Comparison of ENCODE assay signal across 21 cellular contexts in genomic region chr12:128381537-128381936, GRCh38.
DNase-seq lines count a peak whose midpoint lies in the region; FAIRE-seq lines count a peak whose summit lies in the region.
"Had no signal": no experiment of that assay in that cellular context is flagged by ENCODE, and none has a peak within 500 bp of the region (broad histone marks: within the 10 kb centered on the region; RNA-seq: fewer than 3 reads in every experiment).

No MANE protein-coding gene starts in this region.

- H3K4me1 Mint-ChIP-seq in activated naive CD4-positive, alpha-beta T cell treated with anti-CD3 and anti-CD28 coated beads, Interleukin-2, amount 10 ng/mL, durations not matched to agents 7 days and 5 days: no peaks in the 10 kb centered on the region
- H3K4me1 Mint-ChIP-seq: IgD-negative memory B cell, memory B cell had no signal

- H3K27ac Mint-ChIP-seq in activated naive CD4-positive, alpha-beta T cell treated with anti-CD3 and anti-CD28 coated beads, Interleukin-2, amount 10 ng/mL, durations not matched to agents 7 days and 5 days: no peak overlapping the region
- H3K27ac Mint-ChIP-seq: memory B cell; T-helper 1 cell treated with Interleukin-12 subunit alpha and Interleukin-12 subunit beta and Interleukin-4 antibody, amounts not matched to agents 30 μg/mL and 1 μg/mL, for 36 hours had no signal

- no peaks in the 10 kb centered on the region for H3K27me3 Mint-ChIP-seq in activated naive CD4-positive, alpha-beta T cell treated with anti-CD3 and anti-CD28 coated beads, Interleukin-2, amount 10 ng/mL, durations not matched to agents 7 days and 5 days
- H3K27me3 Mint-ChIP-seq: IgD-negative memory B cell had no signal

- peaks cover 18% of the 10 kb centered on the region for H3K9me3 Mint-ChIP-seq in activated naive CD4-positive, alpha-beta T cell treated with anti-CD3 and anti-CD28 coated beads, Interleukin-2, amount 10 ng/mL, durations not matched to agents 7 days and 5 days

- DNase-seq in NCI-H82 treated with DMSO at 0.1 percent for 48 hours (lab: John Stamatoyannopoulos, UW; ENCODE audit: unreplicated experiment) (peak; percentile 10), frontal cortex (ENCODE audit: low spot score in 2 of 2) (peak; percentile 40 to 46), midbrain (lab: John Stamatoyannopoulos, UW) (peak; percentile 70), superior temporal gyrus (ENCODE audit: extremely low spot score) (peak; percentile 83), NCI-H1105 (lab: John Stamatoyannopoulos, UW) (no peak), UCSD-AML1 (lab: John Stamatoyannopoulos, UW; ENCODE audit: unreplicated experiment) (no peak)
- no peak for DNase-seq in activated naive CD4-positive, alpha-beta T cell treated with anti-CD3 and anti-CD28 coated beads, Interleukin-2, amount 10 ng/mL, durations not matched to agents 7 days and 5 days
- DNase-seq: activated CD4-positive, alpha-beta T cell treated with anti-CD3 and anti-CD28 coated beads, Interleukin-2, amount 50 U/mL, for 48 hours; activated naive CD4-positive, alpha-beta T cell treated with anti-CD3 and anti-CD28 coated beads, Interleukin-2, amount 50 U/mL, for 16 hours; activated T-cell treated with anti-CD3 and anti-CD28 coated beads for 4 hours; BE2C; dermis blood vessel endothelial cell; GF-D8; islet precursor cell; NCI-H2029 treated with DMSO at 0.1 percent for 48 hours; NCI-H526; SHP77 treated with DMSO at 0.1 percent for 48 hours had no signal

- CTCF ChIA-PET in activated naive CD4-positive, alpha-beta T cell treated with anti-CD3 and anti-CD28 coated beads, Interleukin-2, amount 10 ng/mL, durations not matched to agents 7 days and 5 days (lab: Charles Lee): no interaction called here

- no peak overlapping the region for H3K4me3 Mint-ChIP-seq in activated naive CD4-positive, alpha-beta T cell treated with anti-CD3 and anti-CD28 coated beads, Interleukin-2, amount 10 ng/mL, durations not matched to agents 7 days and 5 days
- H3K4me3 Mint-ChIP-seq: IgD-negative memory B cell; memory B cell; T-helper 1 cell treated with Interleukin-12 subunit alpha and Interleukin-12 subunit beta and Interleukin-4 antibody, amounts not matched to agents 30 μg/mL and 1 μg/mL, for 36 hours had no signal

- no peak for FAIRE-seq in frontal cortex (lab: Jason Lieb, UNC)
- FAIRE-seq: GM12878 had no signal

- H3K36me3 Mint-ChIP-seq in activated naive CD4-positive, alpha-beta T cell treated with anti-CD3 and anti-CD28 coated beads, Interleukin-2, amount 10 ng/mL, durations not matched to agents 7 days and 5 days: no peaks in the 10 kb centered on the region
- H3K36me3 Mint-ChIP-seq: IgD-negative memory B cell, memory B cell had no signal

Comparison
In these comparisons a context has a peak if more than half of its experiments do, and no peak if none do; other contexts are left out.
1. DNase-seq: peak in NCI-H82 treated with DMSO at 0.1 percent for 48 hours (single experiment), frontal cortex (2 of 2), midbrain (single experiment) and superior temporal gyrus (single experiment); none in activated naive CD4-positive, alpha-beta T cell treated with anti-CD3 and anti-CD28 coated beads, Interleukin-2, amount 10 ng/mL, durations not matched to agents 7 days and 5 days (single experiment), NCI-H1105 (single experiment) and UCSD-AML1 (single experiment).